ENCODE assay signal across 8 cellular contexts in the genomic region with DNA sequence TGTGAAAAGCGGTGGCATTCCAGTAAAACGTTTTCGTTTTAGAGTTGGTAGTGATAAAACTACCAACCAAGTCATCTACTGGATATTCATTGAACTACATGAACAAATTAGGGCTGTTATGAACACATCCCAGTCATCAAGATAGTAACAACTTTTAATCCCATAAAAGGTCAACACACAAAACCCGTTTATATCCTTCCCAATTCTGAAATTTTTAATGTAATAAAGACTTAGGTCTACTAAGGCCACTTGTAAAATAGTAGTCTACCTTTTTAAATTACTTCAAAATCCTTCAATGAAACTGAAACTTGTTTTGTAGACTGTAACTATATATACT. TPM values are rescaled to one million over a fixed set of nuclear protein-coding genes. Genes with fewer than 3 reads are reported as not detected.
A peak's percentile ranks its signal among the peaks of the same experiment; 100 is the strongest.
DNase-seq lines count a peak whose midpoint lies in the region; ATAC-seq and TF ChIP-seq lines count a peak whose summit lies in the region.

No MANE protein-coding gene starts in this region.

- H3K27ac ChIP-seq in right atrium auricular region (peak overlapping the region; percentile 88 to 91), liver (ENCODE audit: low read depth in 1 of 2, low read length in 2 of 2) (no peak overlapping the region)

- no peak for TF ChIP-seq CTCF in right atrium auricular region (IDR thresholded peaks at IDR 0.05)
- TF ChIP-seq CTCF in liver (IDR thresholded peaks at IDR 0.05; ENCODE audit: low read depth, low read length, missing input control): no peak

- peak overlapping the region; percentile 85 for H3K27ac Mint-ChIP-seq in activated T-helper 2 cell treated with anti-CD3 and anti-CD28 coated beads, Interferon-gamma antibody, Interleukin-2, Interleukin-4, amounts not matched to agents 10 μg/mL and 5 μg/mL and 100 μg/mL, durations not matched to agents 14 hours and 24 hours and 36 hours

- no peaks in the 10 kb centered on the region for H3K27me3 Mint-ChIP-seq in activated T-helper 2 cell treated with anti-CD3 and anti-CD28 coated beads, Interferon-gamma antibody, Interleukin-2, Interleukin-4, amounts not matched to agents 10 μg/mL and 5 μg/mL and 100 μg/mL, durations not matched to agents 14 hours and 24 hours and 36 hours (ENCODE audit: low read depth)

- peak overlapping the region; percentile 84 for H3K4me3 Mint-ChIP-seq in activated T-helper 2 cell treated with anti-CD3 and anti-CD28 coated beads, Interferon-gamma antibody, Interleukin-2, Interleukin-4, amounts not matched to agents 10 μg/mL and 5 μg/mL and 100 μg/mL, durations not matched to agents 14 hours and 24 hours and 36 hours (ENCODE audit: low read depth)

- peaks cover 0 to 20% of the 10 kb centered on the region in 2 donors for H3K4me1 ChIP-seq in right atrium auricular region
- H3K4me1 ChIP-seq in liver (ENCODE audit: control insufficient read depth in 4 of 4, insufficient read depth in 4 of 4, low read length in 3 of 4): peaks cover 0 to 24% (median 12%) of the 10 kb centered on the region in 4 donors

- H3K36me3 Mint-ChIP-seq in activated T-helper 2 cell treated with anti-CD3 and anti-CD28 coated beads, Interferon-gamma antibody, Interleukin-2, Interleukin-4, amounts not matched to agents 10 μg/mL and 5 μg/mL and 100 μg/mL, durations not matched to agents 14 hours and 24 hours and 36 hours (ENCODE audit: low read depth): peaks cover 23% of the 10 kb centered on the region

- H3K9ac ChIP-seq in liver (ENCODE audit: low read depth in 1 of 2, low read length in 2 of 2): peak overlapping the region in 1 of 2 donors; percentile 81

- intact Hi-C loops in Right ventricle myocardium superior (cut with DNase I): no loop called here
- intact Hi-C loops in activated T-helper 2 cell treated with anti-CD3 and anti-CD28 coated beads, Interferon-gamma antibody, Interleukin-2, Interleukin-4, amounts not matched to agents 10 μg/mL and 5 μg/mL and 100 μg/mL, durations not matched to agents 14 hours and 24 hours and 36 hours (cut with micrococcal nuclease): loop anchor here (5.0 kb wide), 1 partner anchor 455 kb away; no protein-coding TSS in a partner anchor

- H3K4me1 Mint-ChIP-seq in activated T-helper 2 cell treated with anti-CD3 and anti-CD28 coated beads, Interferon-gamma antibody, Interleukin-2, Interleukin-4, amounts not matched to agents 10 μg/mL and 5 μg/mL and 100 μg/mL, durations not matched to agents 14 hours and 24 hours and 36 hours (ENCODE audit: low read depth): peaks cover 29% of the 10 kb centered on the region

- no peaks in the 10 kb centered on the region for H3K9me3 Mint-ChIP-seq in activated T-helper 2 cell treated with anti-CD3 and anti-CD28 coated beads, Interferon-gamma antibody, Interleukin-2, Interleukin-4, amounts not matched to agents 10 μg/mL and 5 μg/mL and 100 μg/mL, durations not matched to agents 14 hours and 24 hours and 36 hours

- no peak for TF ChIP-seq RAD21 in liver (IDR thresholded peaks at IDR 0.05)

- WGBS in liver: 67% methylated on average over 4 of the region's 4 CpGs

- ATAC-seq in Right ventricle myocardium superior (ENCODE audit: poor library complexity) (no peak), GM21619 (IDR thresholded peaks at IDR 0.05; ENCODE audit: unreplicated experiment) (no peak), HG03139 (IDR thresholded peaks at IDR 0.05; ENCODE audit: unreplicated experiment) (no peak)

- no peaks in the 10 kb centered on the region for H3K27me3 ChIP-seq in right atrium auricular region
- no peaks in the 10 kb centered on the region for H3K27me3 ChIP-seq in liver (ENCODE audit: control insufficient read depth in 4 of 4, insufficient read depth in 4 of 4, low read length in 3 of 4)

- DNase-seq in right atrium auricular region (ENCODE audit: low spot score) (no peak), Right ventricle myocardium superior (no peak), NCI-H2227 (lab: John Stamatoyannopoulos, UW; ENCODE audit: unreplicated experiment) (no peak), T-helper 9 cell (no peak)
- DNase-seq in activated T-helper 2 cell treated with anti-CD3 and anti-CD28 coated beads, Interferon-gamma antibody, Interleukin-2, Interleukin-4, amounts not matched to agents 10 μg/mL and 5 μg/mL and 100 μg/mL, durations not matched to agents 14 hours and 24 hours and 36 hours (ENCODE audit: low spot score): no peak

- H3K36me3 ChIP-seq in right atrium auricular region (peaks cover 10% of the 10 kb centered on the region), liver (ENCODE audit: control insufficient read depth in 4 of 4, insufficient read depth in 3 of 4, low read depth in 1 of 4, low read length in 3 of 4) (peaks cover 0 to 4% (median under 1%) of the 10 kb centered on the region in 4 donors)

- H3K4me3 ChIP-seq in right atrium auricular region: peak overlapping the region; percentile 69 to 77
- peak overlapping the region; percentile 73 to 86 (median 81) for H3K4me3 ChIP-seq in liver (ENCODE audit: low read depth in 1 of 3, low read length in 3 of 3)

- H3K9me3 ChIP-seq in right atrium auricular region (no peaks in the 10 kb centered on the region), liver (ENCODE audit: control insufficient read depth in 4 of 4, low read length in 3 of 4) (no peaks in the 10 kb centered on the region)

TF ChIP-seq in liver, 16 proteins besides CTCF, POLR2A, EP300 and RAD21:
- TF ChIP-seq FOXA2 (IDR thresholded peaks at IDR 0.05) (no peak), HNF4A (conservative IDR thresholded peaks at IDR 0.05) (no peak), RXRA (IDR thresholded peaks at IDR 0.05) (no peak), NR2F2 (IDR thresholded peaks at IDR 0.05) (no peak), EGR1 (IDR thresholded peaks at IDR 0.05; ENCODE audit: low read depth in 2 of 2) (no peak)
- TF ChIP-seq, protein P1, sequence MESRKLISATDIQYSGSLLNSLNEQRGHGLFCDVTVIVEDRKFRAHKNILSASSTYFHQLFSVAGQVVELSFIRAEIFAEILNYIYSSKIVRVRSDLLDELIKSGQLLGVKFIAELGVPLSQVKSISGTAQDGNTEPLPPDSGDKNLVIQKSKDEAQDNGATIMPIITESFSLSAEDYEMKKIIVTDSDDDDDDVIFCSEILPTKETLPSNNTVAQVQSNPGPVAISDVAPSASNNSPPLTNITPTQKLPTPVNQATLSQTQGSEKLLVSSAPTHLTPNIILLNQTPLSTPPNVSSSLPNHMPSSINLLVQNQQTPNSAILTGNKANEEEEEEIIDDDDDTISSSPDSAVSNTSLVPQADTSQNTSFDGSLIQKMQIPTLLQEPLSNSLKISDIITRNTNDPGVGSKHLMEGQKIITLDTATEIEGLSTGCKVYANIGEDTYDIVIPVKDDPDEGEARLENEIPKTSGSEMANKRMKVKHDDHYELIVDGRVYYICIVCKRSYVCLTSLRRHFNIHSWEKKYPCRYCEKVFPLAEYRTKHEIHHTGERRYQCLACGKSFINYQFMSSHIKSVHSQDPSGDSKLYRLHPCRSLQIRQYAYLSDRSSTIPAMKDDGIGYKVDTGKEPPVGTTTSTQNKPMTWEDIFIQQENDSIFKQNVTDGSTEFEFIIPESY (IDR thresholded peaks at IDR 0.05): no peak
- TF ChIP-seq, protein P2, sequence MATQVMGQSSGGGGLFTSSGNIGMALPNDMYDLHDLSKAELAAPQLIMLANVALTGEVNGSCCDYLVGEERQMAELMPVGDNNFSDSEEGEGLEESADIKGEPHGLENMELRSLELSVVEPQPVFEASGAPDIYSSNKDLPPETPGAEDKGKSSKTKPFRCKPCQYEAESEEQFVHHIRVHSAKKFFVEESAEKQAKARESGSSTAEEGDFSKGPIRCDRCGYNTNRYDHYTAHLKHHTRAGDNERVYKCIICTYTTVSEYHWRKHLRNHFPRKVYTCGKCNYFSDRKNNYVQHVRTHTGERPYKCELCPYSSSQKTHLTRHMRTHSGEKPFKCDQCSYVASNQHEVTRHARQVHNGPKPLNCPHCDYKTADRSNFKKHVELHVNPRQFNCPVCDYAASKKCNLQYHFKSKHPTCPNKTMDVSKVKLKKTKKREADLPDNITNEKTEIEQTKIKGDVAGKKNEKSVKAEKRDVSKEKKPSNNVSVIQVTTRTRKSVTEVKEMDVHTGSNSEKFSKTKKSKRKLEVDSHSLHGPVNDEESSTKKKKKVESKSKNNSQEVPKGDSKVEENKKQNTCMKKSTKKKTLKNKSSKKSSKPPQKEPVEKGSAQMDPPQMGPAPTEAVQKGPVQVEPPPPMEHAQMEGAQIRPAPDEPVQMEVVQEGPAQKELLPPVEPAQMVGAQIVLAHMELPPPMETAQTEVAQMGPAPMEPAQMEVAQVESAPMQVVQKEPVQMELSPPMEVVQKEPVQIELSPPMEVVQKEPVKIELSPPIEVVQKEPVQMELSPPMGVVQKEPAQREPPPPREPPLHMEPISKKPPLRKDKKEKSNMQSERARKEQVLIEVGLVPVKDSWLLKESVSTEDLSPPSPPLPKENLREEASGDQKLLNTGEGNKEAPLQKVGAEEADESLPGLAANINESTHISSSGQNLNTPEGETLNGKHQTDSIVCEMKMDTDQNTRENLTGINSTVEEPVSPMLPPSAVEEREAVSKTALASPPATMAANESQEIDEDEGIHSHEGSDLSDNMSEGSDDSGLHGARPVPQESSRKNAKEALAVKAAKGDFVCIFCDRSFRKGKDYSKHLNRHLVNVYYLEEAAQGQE (IDR thresholded peaks at IDR 0.05): no peak

RNA-seq across cellular contexts. Expression of a gene that starts 1.2 kb away (rescaled TPM):
- total RNA-seq in right atrium auricular region: 10 to 100 TPM; 59.5 to 80.3 TPM
- total RNA-seq in Right ventricle myocardium superior: 96.7 TPM
- total RNA-seq in activated T-helper 2 cell treated with anti-CD3 and anti-CD28 coated beads, Interferon-gamma antibody, Interleukin-2, Interleukin-4, amounts not matched to agents 10 μg/mL and 5 μg/mL and 100 μg/mL, durations not matched to agents 14 hours and 24 hours and 36 hours: 43.4 and 50.2 TPM in 2 replicates
- total RNA-seq in liver: 10 to 100 TPM; 12.6 to 33.4 TPM
- polyA plus RNA-seq in liver: 10 to 100 TPM; 12.8 to 13.3 TPM

RNA-seq across cellular contexts. Expression of a gene that starts 46.5 kb away (rescaled TPM):
- total RNA-seq in right atrium auricular region (under 1 TPM; 0.28 to 0.56 TPM), Right ventricle myocardium superior (0.30 TPM), liver (under 1 TPM; 0.17 to 0.42 TPM)
- 0.55 and 0.64 TPM in 2 replicates for total RNA-seq in activated T-helper 2 cell treated with anti-CD3 and anti-CD28 coated beads, Interferon-gamma antibody, Interleukin-2, Interleukin-4, amounts not matched to agents 10 μg/mL and 5 μg/mL and 100 μg/mL, durations not matched to agents 14 hours and 24 hours and 36 hours
- under 1 TPM; 0.21 to 0.28 TPM for polyA plus RNA-seq in liver

RNA-seq across cellular contexts. Expression of a gene that starts 46.6 kb away (rescaled TPM):
- total RNA-seq in right atrium auricular region: 10 to 100 TPM; 46.5 to 55.9 TPM
- total RNA-seq in Right ventricle myocardium superior: 54.3 TPM
- 48.5 and 53.5 TPM in 2 replicates for total RNA-seq in activated T-helper 2 cell treated with anti-CD3 and anti-CD28 coated beads, Interferon-gamma antibody, Interleukin-2, Interleukin-4, amounts not matched to agents 10 μg/mL and 5 μg/mL and 100 μg/mL, durations not matched to agents 14 hours and 24 hours and 36 hours
- 10 to 100 TPM; 55.0 to 76.6 TPM for total RNA-seq in liver
- polyA plus RNA-seq in liver: 10 to 100 TPM; 11.5 to 20.1 TPM

Comparison
In these comparisons a context has a peak if more than half of its experiments do, and no peak if none do; other contexts are left out.
1. H3K27ac ChIP-seq: peak in right atrium auricular region (2 of 2); none in liver (0 of 2).